1 cellular context compared by ENCODE assay signal in genomic region chr1:1883890-1884289, GRCh38.
TF ChIP-seq lines count a peak whose summit lies in the region.

No MANE protein-coding gene starts in this region.

TF ChIP-seq in HEK293, 187 proteins besides CTCF, POLR2A, EP300 and RAD21:
- TF ChIP-seq, protein P1, sequence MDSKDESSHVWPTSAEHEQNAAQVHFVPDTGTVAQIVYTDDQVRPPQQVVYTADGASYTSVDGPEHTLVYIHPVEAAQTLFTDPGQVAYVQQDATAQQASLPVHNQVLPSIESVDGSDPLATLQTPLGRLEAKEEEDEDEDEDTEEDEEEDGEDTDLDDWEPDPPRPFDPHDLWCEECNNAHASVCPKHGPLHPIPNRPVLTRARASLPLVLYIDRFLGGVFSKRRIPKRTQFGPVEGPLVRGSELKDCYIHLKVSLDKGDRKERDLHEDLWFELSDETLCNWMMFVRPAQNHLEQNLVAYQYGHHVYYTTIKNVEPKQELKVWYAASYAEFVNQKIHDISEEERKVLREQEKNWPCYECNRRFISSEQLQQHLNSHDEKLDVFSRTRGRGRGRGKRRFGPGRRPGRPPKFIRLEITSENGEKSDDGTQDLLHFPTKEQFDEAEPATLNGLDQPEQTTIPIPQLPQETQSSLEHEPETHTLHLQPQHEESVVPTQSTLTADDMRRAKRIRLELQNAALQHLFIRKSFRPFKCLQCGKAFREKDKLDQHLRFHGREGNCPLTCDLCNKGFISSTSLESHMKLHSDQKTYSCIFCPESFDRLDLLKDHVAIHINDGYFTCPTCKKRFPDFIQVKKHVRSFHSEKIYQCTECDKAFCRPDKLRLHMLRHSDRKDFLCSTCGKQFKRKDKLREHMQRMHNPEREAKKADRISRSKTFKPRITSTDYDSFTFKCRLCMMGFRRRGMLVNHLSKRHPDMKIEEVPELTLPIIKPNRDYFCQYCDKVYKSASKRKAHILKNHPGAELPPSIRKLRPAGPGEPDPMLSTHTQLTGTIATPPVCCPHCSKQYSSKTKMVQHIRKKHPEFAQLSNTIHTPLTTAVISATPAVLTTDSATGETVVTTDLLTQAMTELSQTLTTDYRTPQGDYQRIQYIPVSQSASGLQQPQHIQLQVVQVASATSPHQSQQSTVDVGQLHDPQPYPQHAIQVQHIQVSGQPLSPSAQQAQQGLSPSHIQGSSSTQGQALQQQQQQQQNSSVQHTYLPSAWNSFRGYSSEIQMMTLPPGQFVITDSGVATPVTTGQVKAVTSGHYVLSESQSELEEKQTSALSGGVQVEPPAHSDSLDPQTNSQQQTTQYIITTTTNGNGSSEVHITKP (tag by site-specific recombination; IDR thresholded peaks at IDR 0.05) = peak; percentile 36; the same call in 1 of the 2 replicates
- peak; percentile 69; the same call in 1 of the 2 replicates for TF ChIP-seq GFI1B (tag by site-specific recombination; IDR thresholded peaks at IDR 0.05)
- TF ChIP-seq, protein P2, sequence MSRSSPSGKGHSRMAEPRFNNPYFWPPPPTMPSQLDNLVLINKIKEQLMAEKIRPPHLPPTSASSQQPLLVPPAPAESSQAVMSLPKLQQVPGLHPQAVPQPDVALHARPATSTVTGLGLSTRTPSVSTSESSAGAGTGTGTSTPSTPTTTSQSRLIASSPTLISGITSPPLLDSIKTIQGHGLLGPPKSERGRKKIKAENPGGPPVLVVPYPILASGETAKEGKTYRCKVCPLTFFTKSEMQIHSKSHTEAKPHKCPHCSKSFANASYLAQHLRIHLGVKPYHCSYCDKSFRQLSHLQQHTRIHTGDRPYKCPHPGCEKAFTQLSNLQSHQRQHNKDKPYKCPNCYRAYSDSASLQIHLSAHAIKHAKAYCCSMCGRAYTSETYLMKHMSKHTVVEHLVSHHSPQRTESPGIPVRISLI (tag by site-specific recombination; IDR thresholded peaks at IDR 0.05) = peak; percentile 54
